ENCODE assay signal across 9 cellular contexts in genomic region chr20:31661625-31662371, GRCh38. TPM values are rescaled to one million over a fixed set of nuclear protein-coding genes. Genes with fewer than 3 reads are reported as not detected.
A peak's percentile ranks its signal among the peaks of the same experiment; 100 is the strongest.
DNase-seq lines count a peak whose midpoint lies in the region; ATAC-seq and TF ChIP-seq lines count a peak whose summit lies in the region.
"Had no signal": no experiment of that assay in that cellular context is flagged by ENCODE, and none has a peak within 500 bp of the region (broad histone marks: within the 10 kb centered on the region; RNA-seq: fewer than 3 reads in every experiment).

No MANE protein-coding gene starts in this region.

- TF ChIP-seq CTCF in gastroesophageal sphincter (IDR thresholded peaks at IDR 0.05): peak in 3 of 4 experiments; percentile 62 to 93 (median 83)
- peak; percentile 83 for TF ChIP-seq CTCF in neutrophil (IDR thresholded peaks at IDR 0.05)

- no peaks in the 10 kb centered on the region for H3K9me3 ChIP-seq in SJCRH30 (replicated peaks)
- H3K9me3 ChIP-seq in gastroesophageal sphincter: no peaks in the 10 kb centered on the region
- no peaks in the 10 kb centered on the region for H3K9me3 ChIP-seq in neutrophil

- no peak overlapping the region for H3K27ac ChIP-seq in SJCRH30
- peak overlapping the region in 3 of 4 donors; percentile 64 to 82 (median 79) for H3K27ac ChIP-seq in gastroesophageal sphincter
- H3K27ac ChIP-seq in neutrophil: peak overlapping the region; percentile 52
- H3K27ac ChIP-seq in substantia nigra (ENCODE audit: low read depth, low read length, poor library complexity, severe bottlenecking): peak overlapping the region; percentile 96

- peaks cover 3% of the 10 kb centered on the region; the same call in 1 of the 2 replicates for H3K36me3 ChIP-seq in SJCRH30
- H3K36me3 ChIP-seq in gastroesophageal sphincter: peaks cover 0 to 31% of the 10 kb centered on the region in 2 donors
- peaks cover 24% of the 10 kb centered on the region for H3K36me3 ChIP-seq in neutrophil

- peak; percentile 78 for DNase-seq in COLO829 (ENCODE audit: low spot score)
- DNase-seq in KG1 (lab: John Stamatoyannopoulos, UW): peak; percentile 25
- peak; percentile 83 to 93 for DNase-seq in SJCRH30
- DNase-seq in activated gamma-delta T cell treated with anti-CD3 and anti-CD28 coated beads, Interleukin-2, amount 50 U/mL, for 16 hours (ENCODE audit: low read depth): peak; percentile 74
- DNase-seq in substantia nigra (lab: John Stamatoyannopoulos, UW): peak in 48 of 49 donors; percentile 33 to 94 (median 82)

- ATAC-seq in GM21515 (IDR thresholded peaks at IDR 0.05; ENCODE audit: unreplicated experiment): peak; percentile 54
- ATAC-seq in gastroesophageal sphincter: peak; percentile 85

- H3K27me3 ChIP-seq in SJCRH30: no peaks in the 10 kb centered on the region
- no peaks in the 10 kb centered on the region for H3K27me3 ChIP-seq in gastroesophageal sphincter
- H3K27me3 ChIP-seq in neutrophil: no peaks in the 10 kb centered on the region

- no peak for TF ChIP-seq EP300 in gastroesophageal sphincter (IDR thresholded peaks at IDR 0.05)

- peaks cover 4% of the 10 kb centered on the region; the same call in 1 of the 2 replicates for H3K4me1 ChIP-seq in SJCRH30
- H3K4me1 ChIP-seq in gastroesophageal sphincter: peaks cover 0 to 56% (median 38%) of the 10 kb centered on the region in 3 donors
- H3K4me1 ChIP-seq in neutrophil (ENCODE audit: control insufficient read depth in 1 of 2, insufficient read depth in 1 of 2, low read depth in 1 of 2, low read length in 1 of 2): peaks cover 12 to 17% of the 10 kb centered on the region in 2 experiments

- peak in 1 of 2 donors; percentile 20 for TF ChIP-seq POLR2A in gastroesophageal sphincter (IDR thresholded peaks at IDR 0.05)

- WGBS in gastroesophageal sphincter (ENCODE audit: low coverage in 1 of 2), 2 donors: 12 to 15% methylated on average over 12 of the region's 31 CpGs

- H3K4me3 ChIP-seq in SJCRH30 (peak overlapping the region; percentile 38), gastroesophageal sphincter (peak overlapping the region in 1 of 2 donors; percentile 42), neutrophil (ENCODE audit: low read depth in 1 of 2, low read length in 1 of 2) (peak overlapping the region; percentile 58 to 70)

RNA-seq across cellular contexts. Expression of gene COX4I2, which starts 24.1 kb away (rescaled TPM):
- total RNA-seq in SJCRH30 (2014; rRNA removed; shearing (Covaris generic)): not detected in 2 replicates
- total RNA-seq in gastroesophageal sphincter: 10 to 100 TPM in 2 of 4 donors, 1 to 10 TPM in 1, not detected in 1; 4.6 to 40.9 (median 12.1) TPM
- total RNA-seq: pulmonary artery endothelial cell had no signal

RNA-seq across cellular contexts. Expression of gene ID1, which starts 56.7 kb away (rescaled TPM):
- total RNA-seq in SJCRH30 (2014; rRNA removed; shearing (Covaris generic)): 71.6 and 73.9 TPM in 2 replicates
- total RNA-seq in gastroesophageal sphincter: 100 to 1,000 TPM; 221 to 714 (median 372) TPM

Comparison
In these comparisons a context has a peak if more than half of its experiments do, and no peak if none do; other contexts are left out.
1. DNase-seq: peak in every context shown above with its lines; median percentile 88 in SJCRH30; 82 in substantia nigra; 78 in COLO829; 74 in activated gamma-delta T cell treated with anti-CD3 and anti-CD28 coated beads, Interleukin-2, amount 50 U/mL, for 16 hours; 25 in KG1.